In the genomic region with DNA sequence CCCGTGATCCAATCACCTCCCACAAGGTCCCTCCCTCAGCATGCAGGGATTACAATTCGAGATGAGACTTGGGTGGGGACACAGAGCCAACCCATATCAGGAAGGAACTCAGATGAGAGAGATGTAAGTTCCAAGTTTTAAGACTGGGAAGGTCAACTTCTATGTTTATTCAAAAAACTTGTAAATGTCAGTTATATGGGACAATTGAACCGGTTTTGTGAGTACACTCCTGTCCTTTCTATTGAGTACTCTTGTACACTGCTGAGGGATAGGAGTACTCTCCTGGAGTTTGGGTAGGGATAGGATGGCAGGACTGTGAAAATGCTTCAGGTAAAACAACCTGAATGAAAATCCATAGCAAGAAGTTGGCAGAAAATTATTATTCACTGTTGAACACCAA, we compare ENCODE assay signal across 38 cellular contexts.
"Had no signal": no experiment of that assay in that cellular context is flagged by ENCODE, and none has a peak within 500 bp of the region (broad histone marks: within the 10 kb centered on the region; RNA-seq: fewer than 3 reads in every experiment).

No MANE protein-coding gene starts in this region.

- H3K9me3 ChIP-seq: ascending aorta, body of pancreas, colonic mucosa had no signal

- ATAC-seq: activated CD4-positive, alpha-beta T cell treated with anti-CD3 and anti-CD28 coated beads for 36 hours; activated CD4-positive, CD25-positive, alpha-beta regulatory T cell treated with anti-CD3 and anti-CD28 coated beads, Interleukin-2, amount 50 U/mL, for 24 hours; activated naive CD8-positive, alpha-beta T cell treated with anti-CD3 and anti-CD28 coated beads, Interleukin-2, amount 50 U/mL, for 24 hours; activated T-cell treated with anti-CD3 and anti-CD28 coated beads, Interleukin-2, amount 50 U/mL, for 4 hours; activated T-cell treated with anti-CD3 and anti-CD28 coated beads, Interleukin-2, amount 50 U/mL, for 72 hours; activated T-helper 17 cell treated with anti-CD3 and anti-CD28 coated beads, Interleukin-2, amount 50 U/mL, for 72 hours; body of pancreas; T-cell; T-helper 17 cell; WTC11 had no signal

- H3K36me3 ChIP-seq: ascending aorta, brain microvascular endothelial cell, cardiac muscle cell, colonic mucosa, WERI-Rb-1 had no signal

- H3K4me1 Mint-ChIP-seq: central memory CD8-positive, alpha-beta T cell had no signal

- H3K4me1 ChIP-seq: ascending aorta, body of pancreas, colonic mucosa had no signal

- H3K27ac ChIP-seq: ascending aorta, body of pancreas, brain microvascular endothelial cell, cardiac muscle cell, colonic mucosa, WERI-Rb-1 had no signal

- H3K27me3 ChIP-seq: ascending aorta, body of pancreas, brain microvascular endothelial cell, cardiac muscle cell, colonic mucosa had no signal

- H3K4me3 Mint-ChIP-seq: activated CD4-positive, alpha-beta memory T cell treated with anti-CD3 and anti-CD28 coated beads, Interleukin-2, amount 10 ng/mL, durations not matched to agents 7 days and 5 days; activated CD4-positive, alpha-beta T cell treated with anti-CD3 and anti-CD28 coated beads for 36 hours; activated CD4-positive, alpha-beta T cell treated with anti-CD3 and anti-CD28 coated beads, Interleukin-2, amount 10 ng/mL, durations not matched to agents 7 days and 5 days; activated naive CD4-positive, alpha-beta T cell treated with anti-CD3 and anti-CD28 coated beads, Interleukin-2, amount 10 ng/mL, durations not matched to agents 7 days and 5 days; activated naive CD4-positive, alpha-beta T cell treated with anti-CD3 and anti-CD28 coated beads, Interleukin-2, amount 50 U/mL, for 24 hours; activated naive CD8-positive, alpha-beta T cell; activated naive CD8-positive, alpha-beta T cell treated with anti-CD3 and anti-CD28 coated beads, Interleukin-2, amount 10 ng/mL, durations not matched to agents 7 days and 5 days; activated naive CD8-positive, alpha-beta T cell treated with anti-CD3 and anti-CD28 coated beads, Interleukin-2, amount 50 U/mL, for 24 hours; activated T-cell treated with anti-CD3 and anti-CD28 coated beads, Interleukin-2, amount 50 U/mL, for 4 hours; activated T-cell treated with anti-CD3 and anti-CD28 coated beads, Interleukin-2, amount 50 U/mL, for 72 hours; activated T-helper 1 cell treated with anti-CD3 and anti-CD28 coated beads, Interleukin-12 subunit alpha, Interleukin-12 subunit beta, Interleukin-2, Interleukin-4 antibody, amounts not matched to agents 30 ng/mL and 10 ng/mL and 1 ng/mL, durations not matched to agents 14 hours and 24 hours and 36 hours; activated T-helper 17 cell treated with anti-CD3 and anti-CD28 coated beads, Interleukin-2, amount 50 U/mL, for 72 hours; central memory CD8-positive, alpha-beta T cell; T-cell; T-helper 17 cell; WTC11 had no signal

- H3K4me3 ChIP-seq: ascending aorta, body of pancreas, cardiac muscle cell, colonic mucosa had no signal

- H3K36me3 Mint-ChIP-seq: activated naive CD4-positive, alpha-beta T cell treated with anti-CD3 and anti-CD28 coated beads, Interleukin-2, amount 10 ng/mL, durations not matched to agents 7 days and 5 days; activated naive CD8-positive, alpha-beta T cell; activated naive CD8-positive, alpha-beta T cell treated with anti-CD3 and anti-CD28 coated beads, Interleukin-2, amount 10 ng/mL, durations not matched to agents 7 days and 5 days; T-cell had no signal

- H3K27ac Mint-ChIP-seq: activated CD4-positive, alpha-beta memory T cell treated with anti-CD3 and anti-CD28 coated beads, Interleukin-2, amount 10 ng/mL, durations not matched to agents 7 days and 5 days; activated CD4-positive, alpha-beta T cell treated with anti-CD3 and anti-CD28 coated beads for 36 hours; activated CD4-positive, alpha-beta T cell treated with anti-CD3 and anti-CD28 coated beads, Interleukin-2, amount 10 ng/mL, durations not matched to agents 7 days and 5 days; activated naive CD4-positive, alpha-beta T cell treated with anti-CD3 and anti-CD28 coated beads, Interleukin-2, amount 10 ng/mL, durations not matched to agents 7 days and 5 days; activated naive CD4-positive, alpha-beta T cell treated with anti-CD3 and anti-CD28 coated beads, Interleukin-2, amount 50 U/mL, for 24 hours; activated naive CD8-positive, alpha-beta T cell; activated naive CD8-positive, alpha-beta T cell treated with anti-CD3 and anti-CD28 coated beads, Interleukin-2, amount 10 ng/mL, durations not matched to agents 7 days and 5 days; activated naive CD8-positive, alpha-beta T cell treated with anti-CD3 and anti-CD28 coated beads, Interleukin-2, amount 50 U/mL, for 24 hours; activated T-cell treated with anti-CD3 and anti-CD28 coated beads, Interleukin-2, amount 50 U/mL, for 72 hours; activated T-helper 1 cell treated with anti-CD3 and anti-CD28 coated beads, Interleukin-12 subunit alpha, Interleukin-12 subunit beta, Interleukin-2, Interleukin-4 antibody, amounts not matched to agents 30 ng/mL and 10 ng/mL and 1 ng/mL, durations not matched to agents 14 hours and 24 hours and 36 hours; activated T-helper 17 cell treated with anti-CD3 and anti-CD28 coated beads, Interleukin-2, amount 50 U/mL, for 72 hours; T-cell; T-helper 17 cell; WTC11 had no signal

- DNase-seq: activated CD4-positive, alpha-beta memory T cell treated with anti-CD3 and anti-CD28 coated beads, Interleukin-2, amount 10 ng/mL, durations not matched to agents 7 days and 5 days; activated CD4-positive, alpha-beta T cell treated with anti-CD3 and anti-CD28 coated beads for 1 hour; activated CD4-positive, alpha-beta T cell treated with anti-CD3 and anti-CD28 coated beads for 36 hours; activated CD4-positive, alpha-beta T cell treated with anti-CD3 and anti-CD28 coated beads for 48 hours; activated CD4-positive, alpha-beta T cell treated with anti-CD3 and anti-CD28 coated beads, Interleukin-2, amount 10 ng/mL, durations not matched to agents 7 days and 5 days; activated CD4-positive, alpha-beta T cell treated with anti-CD3 and anti-CD28 coated beads, Interleukin-2, amount 50 U/mL, for 48 hours; activated CD4-positive, CD25-positive, alpha-beta regulatory T cell; activated CD8-positive, alpha-beta memory T cell treated with anti-CD3 and anti-CD28 coated beads, Interleukin-2, amount 50 U/mL, for 4 hours; activated effector memory CD4-positive, alpha-beta T cell treated with anti-CD3 and anti-CD28 coated beads, Interleukin-2, amount 50 U/mL, for 16 hours; activated gamma-delta T cell treated with Interleukin-2 at 50 U/mL for 16 hours; activated naive CD4-positive, alpha-beta T cell; activated naive CD4-positive, alpha-beta T cell treated with anti-CD3 and anti-CD28 coated beads, Interleukin-2, amount 10 ng/mL, durations not matched to agents 7 days and 5 days; activated naive CD8-positive, alpha-beta T cell treated with anti-CD3 and anti-CD28 coated beads, Interleukin-2, amount 10 ng/mL, durations not matched to agents 7 days and 5 days; activated naive CD8-positive, alpha-beta T cell treated with anti-CD3 and anti-CD28 coated beads, Interleukin-2, amount 50 U/mL, for 24 hours; activated T-cell treated with anti-CD3 and anti-CD28 coated beads for 4 hours; activated T-cell treated with anti-CD3 and anti-CD28 coated beads, Interleukin-2, amount 50 U/mL, for 1 hour; activated T-cell treated with anti-CD3 and anti-CD28 coated beads, Interleukin-2, amount 50 U/mL, for 4 hours; activated T-cell treated with anti-CD3 and anti-CD28 coated beads, Interleukin-2, amount 50 U/mL, for 72 hours; amygdala; anterior cingulate cortex; body of pancreas; brain microvascular endothelial cell; caudate nucleus; cerebellar nuclear complex; colonic mucosa; T-cell; T-helper 17 cell; T1000; WERI-Rb-1 had no signal

- H3K27me3 Mint-ChIP-seq: activated CD4-positive, alpha-beta memory T cell treated with anti-CD3 and anti-CD28 coated beads, Interleukin-2, amount 10 ng/mL, durations not matched to agents 7 days and 5 days; activated CD4-positive, alpha-beta T cell treated with anti-CD3 and anti-CD28 coated beads for 36 hours; activated CD4-positive, alpha-beta T cell treated with anti-CD3 and anti-CD28 coated beads, Interleukin-2, amount 10 ng/mL, durations not matched to agents 7 days and 5 days; activated naive CD4-positive, alpha-beta T cell treated with anti-CD3 and anti-CD28 coated beads, Interleukin-2, amount 10 ng/mL, durations not matched to agents 7 days and 5 days; activated naive CD4-positive, alpha-beta T cell treated with anti-CD3 and anti-CD28 coated beads, Interleukin-2, amount 50 U/mL, for 24 hours; activated naive CD8-positive, alpha-beta T cell; activated naive CD8-positive, alpha-beta T cell treated with anti-CD3 and anti-CD28 coated beads, Interleukin-2, amount 50 U/mL, for 24 hours; activated T-helper 17 cell treated with anti-CD3 and anti-CD28 coated beads, Interleukin-2, amount 50 U/mL, for 72 hours; central memory CD8-positive, alpha-beta T cell; T-helper 17 cell had no signal

- H3K9me3 Mint-ChIP-seq: activated naive CD4-positive, alpha-beta T cell treated with anti-CD3 and anti-CD28 coated beads, Interleukin-2, amount 50 U/mL, for 24 hours; central memory CD8-positive, alpha-beta T cell had no signal
